ENCODE assay signal across 21 cellular contexts in genomic region chr3:171204942-171205341, GRCh38.
DNase-seq lines count a peak whose midpoint lies in the region; FAIRE-seq and TF ChIP-seq lines count a peak whose summit lies in the region.
"Had no signal": no experiment of that assay in that cellular context is flagged by ENCODE, and none has a peak within 500 bp of the region (broad histone marks: within the 10 kb centered on the region; RNA-seq: fewer than 3 reads in every experiment).

No MANE protein-coding gene starts in this region.

- H3K36me3 ChIP-seq in ACC112 (ENCODE audit: insufficient read depth, low read length) = no peaks in the 10 kb centered on the region
- peaks cover 0 to 5% of the 10 kb centered on the region in 2 donors for H3K36me3 ChIP-seq in small intestine (ENCODE audit: control insufficient read depth in 2 of 2, insufficient read depth in 2 of 2, low read length in 2 of 2)
- H3K36me3 ChIP-seq: BE2C, SJSA1 had no signal

- H3K9me3 Mint-ChIP-seq in chondrocyte (ENCODE audit: low read depth) = no peaks in the 10 kb centered on the region
- H3K9me3 Mint-ChIP-seq: CD4-positive, alpha-beta T cell had no signal

- H3K9me3 ChIP-seq in small intestine (ENCODE audit: control insufficient read depth, low read depth) = no peaks in the 10 kb centered on the region
- H3K9me3 ChIP-seq: BE2C, SJSA1 had no signal

- TF ChIP-seq EP300 in Ishikawa (IDR thresholded peaks at IDR 0.05; ENCODE audit: borderline replicate concordance) = peak; percentile 47; the same call in 1 of the 2 replicates

- H3K79me2 ChIP-seq in ACC112 (ENCODE audit: control insufficient read depth, insufficient read depth, low read length, unreplicated experiment) = no peaks in the 10 kb centered on the region

- peaks cover 9% of the 10 kb centered on the region for H3K4me1 Mint-ChIP-seq in chondrocyte (ENCODE audit: low read depth)

- TF ChIP-seq RAD21 in Ishikawa (IDR thresholded peaks at IDR 0.05; ENCODE audit: low read depth) = no peak

- H3K27me3 Mint-ChIP-seq in chondrocyte (ENCODE audit: low read depth) = no peaks in the 10 kb centered on the region
- H3K27me3 Mint-ChIP-seq: CD4-positive, alpha-beta T cell had no signal

- no peak overlapping the region for H3K4me3 ChIP-seq in ACC112 (ENCODE audit: low read depth, low read length)
- H3K4me3 ChIP-seq in fibroblast of pulmonary artery (replicated peaks; ENCODE audit: low read depth, low read length) = no peak overlapping the region
- H3K4me3 ChIP-seq in small intestine (ENCODE audit: low read depth in 1 of 2, low read length in 2 of 2) = no peak overlapping the region
- H3K4me3 ChIP-seq: GM12878, SJSA1 had no signal

- WGBS in small intestine, 3 donors = 74 to 100% (median 97%) methylated on average over 1 of the region's 1 CpG

- no peak for FAIRE-seq in small intestine (lab: Jason Lieb, UNC)
- no peak for FAIRE-seq in urothelium cell line (lab: Jason Lieb, UNC)
- FAIRE-seq: GM12878 had no signal

- peak overlapping the region; percentile 34 for H3K27ac Mint-ChIP-seq in chondrocyte (ENCODE audit: unreplicated experiment)
- H3K27ac Mint-ChIP-seq: CD4-positive, alpha-beta T cell had no signal

- H3K4me3 Mint-ChIP-seq in chondrocyte (ENCODE audit: unreplicated experiment) = no peak overlapping the region
- H3K4me3 Mint-ChIP-seq: CD4-positive, alpha-beta T cell had no signal

- peaks cover 17% of the 10 kb centered on the region for H3K4me1 ChIP-seq in ACC112 (ENCODE audit: control insufficient read depth, insufficient read depth, low read length, unreplicated experiment)
- H3K4me1 ChIP-seq in small intestine (ENCODE audit: control insufficient read depth in 2 of 2, insufficient read depth in 1 of 2, low read depth in 1 of 2, low read length in 1 of 2) = no peaks in the 10 kb centered on the region

- TF ChIP-seq CTCF in chondrocyte (IDR thresholded peaks at IDR 0.05) = no peak
- no peak for TF ChIP-seq CTCF in fibroblast of pulmonary artery (IDR thresholded peaks at IDR 0.05; ENCODE audit: low read length, missing control alignments)

- H3K27me3 ChIP-seq in ACC112 (ENCODE audit: insufficient read depth, low read length) (no peaks in the 10 kb centered on the region), small intestine (ENCODE audit: control insufficient read depth in 2 of 2, insufficient read depth in 2 of 2, low read length in 2 of 2) (no peaks in the 10 kb centered on the region)
- H3K27me3 ChIP-seq: BE2C, SJSA1 had no signal

- DNase-seq in chondrocyte (ENCODE audit: low spot score) = no peak
- peak; percentile 59 for DNase-seq in fibroblast of pulmonary artery (ENCODE audit: low read depth)
- DNase-seq in small intestine = no peak
- no peak for DNase-seq in NCI-H526 (lab: John Stamatoyannopoulos, UW)
- no peak for DNase-seq in urothelium cell line (ENCODE audit: low spot score)
- no peak for DNase-seq in T1000 (lab: John Stamatoyannopoulos, UW)
- DNase-seq: 8988T; BE2C; CD4-positive, alpha-beta T cell; DMS153; GDM1; GOT3; NCI-H1417 treated with DMSO at 0.1 percent for 48 hours; NCI-H187 treated with DMSO at 0.1 percent for 48 hours; NCI-H226; NCI-H524 treated with DMSO at 0.1 percent for 48 hours had no signal

- no peak overlapping the region for H2AFZ ChIP-seq in ACC112 (ENCODE audit: low read length, unreplicated experiment)

- H3K27ac ChIP-seq in ACC112 (ENCODE audit: low read depth, low read length) (peak overlapping the region; percentile 21; the same call in 1 of the 2 replicates), small intestine (ENCODE audit: low read depth in 1 of 2, low read length in 1 of 2) (no peak overlapping the region)
- H3K27ac ChIP-seq: KMS-11, SJSA1 had no signal

- H3K36me3 Mint-ChIP-seq in chondrocyte (ENCODE audit: low read depth) = no peaks in the 10 kb centered on the region

TF ChIP-seq in Ishikawa, 13 proteins besides CTCF, POLR2A, EP300 and RAD21:
- no peak for TF ChIP-seq FOXM1 (IDR thresholded peaks at IDR 0.05; ENCODE audit: borderline replicate concordance, low read depth)
- no peak for TF ChIP-seq ZBTB7A (IDR thresholded peaks at IDR 0.05; ENCODE audit: low read depth)
- TF ChIP-seq NFIC (IDR thresholded peaks at IDR 0.05) = no peak
- TF ChIP-seq TEAD4 (IDR thresholded peaks at IDR 0.05) = no peak
- no peak for TF ChIP-seq CEBPB (IDR thresholded peaks at IDR 0.05)
- TF ChIP-seq TAF1 (IDR thresholded peaks at IDR 0.05; ENCODE audit: low read depth) = no peak
- TF ChIP-seq CREB1 (IDR thresholded peaks at IDR 0.05; ENCODE audit: low read depth) = no peak
- no peak for TF ChIP-seq MAX (IDR thresholded peaks at IDR 0.05)
- TF ChIP-seq, protein P1, sequence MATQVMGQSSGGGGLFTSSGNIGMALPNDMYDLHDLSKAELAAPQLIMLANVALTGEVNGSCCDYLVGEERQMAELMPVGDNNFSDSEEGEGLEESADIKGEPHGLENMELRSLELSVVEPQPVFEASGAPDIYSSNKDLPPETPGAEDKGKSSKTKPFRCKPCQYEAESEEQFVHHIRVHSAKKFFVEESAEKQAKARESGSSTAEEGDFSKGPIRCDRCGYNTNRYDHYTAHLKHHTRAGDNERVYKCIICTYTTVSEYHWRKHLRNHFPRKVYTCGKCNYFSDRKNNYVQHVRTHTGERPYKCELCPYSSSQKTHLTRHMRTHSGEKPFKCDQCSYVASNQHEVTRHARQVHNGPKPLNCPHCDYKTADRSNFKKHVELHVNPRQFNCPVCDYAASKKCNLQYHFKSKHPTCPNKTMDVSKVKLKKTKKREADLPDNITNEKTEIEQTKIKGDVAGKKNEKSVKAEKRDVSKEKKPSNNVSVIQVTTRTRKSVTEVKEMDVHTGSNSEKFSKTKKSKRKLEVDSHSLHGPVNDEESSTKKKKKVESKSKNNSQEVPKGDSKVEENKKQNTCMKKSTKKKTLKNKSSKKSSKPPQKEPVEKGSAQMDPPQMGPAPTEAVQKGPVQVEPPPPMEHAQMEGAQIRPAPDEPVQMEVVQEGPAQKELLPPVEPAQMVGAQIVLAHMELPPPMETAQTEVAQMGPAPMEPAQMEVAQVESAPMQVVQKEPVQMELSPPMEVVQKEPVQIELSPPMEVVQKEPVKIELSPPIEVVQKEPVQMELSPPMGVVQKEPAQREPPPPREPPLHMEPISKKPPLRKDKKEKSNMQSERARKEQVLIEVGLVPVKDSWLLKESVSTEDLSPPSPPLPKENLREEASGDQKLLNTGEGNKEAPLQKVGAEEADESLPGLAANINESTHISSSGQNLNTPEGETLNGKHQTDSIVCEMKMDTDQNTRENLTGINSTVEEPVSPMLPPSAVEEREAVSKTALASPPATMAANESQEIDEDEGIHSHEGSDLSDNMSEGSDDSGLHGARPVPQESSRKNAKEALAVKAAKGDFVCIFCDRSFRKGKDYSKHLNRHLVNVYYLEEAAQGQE (IDR thresholded peaks at IDR 0.05; ENCODE audit: low read depth) = no peak
- TF ChIP-seq YY1 (IDR thresholded peaks at IDR 0.05; ENCODE audit: low read depth) = no peak
- TF ChIP-seq, protein P2, sequence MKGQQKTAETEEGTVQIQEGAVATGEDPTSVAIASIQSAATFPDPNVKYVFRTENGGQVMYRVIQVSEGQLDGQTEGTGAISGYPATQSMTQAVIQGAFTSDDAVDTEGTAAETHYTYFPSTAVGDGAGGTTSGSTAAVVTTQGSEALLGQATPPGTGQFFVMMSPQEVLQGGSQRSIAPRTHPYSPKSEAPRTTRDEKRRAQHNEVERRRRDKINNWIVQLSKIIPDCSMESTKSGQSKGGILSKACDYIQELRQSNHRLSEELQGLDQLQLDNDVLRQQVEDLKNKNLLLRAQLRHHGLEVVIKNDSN (IDR thresholded peaks at IDR 0.05) = no peak
- TF ChIP-seq TCF12 (IDR thresholded peaks at IDR 0.05; ENCODE audit: low read depth) = no peak
- TF ChIP-seq EGR1 (IDR thresholded peaks at IDR 0.05) = no peak
